Comparison of ENCODE assay signal across 17 cellular contexts in the genomic region with DNA sequence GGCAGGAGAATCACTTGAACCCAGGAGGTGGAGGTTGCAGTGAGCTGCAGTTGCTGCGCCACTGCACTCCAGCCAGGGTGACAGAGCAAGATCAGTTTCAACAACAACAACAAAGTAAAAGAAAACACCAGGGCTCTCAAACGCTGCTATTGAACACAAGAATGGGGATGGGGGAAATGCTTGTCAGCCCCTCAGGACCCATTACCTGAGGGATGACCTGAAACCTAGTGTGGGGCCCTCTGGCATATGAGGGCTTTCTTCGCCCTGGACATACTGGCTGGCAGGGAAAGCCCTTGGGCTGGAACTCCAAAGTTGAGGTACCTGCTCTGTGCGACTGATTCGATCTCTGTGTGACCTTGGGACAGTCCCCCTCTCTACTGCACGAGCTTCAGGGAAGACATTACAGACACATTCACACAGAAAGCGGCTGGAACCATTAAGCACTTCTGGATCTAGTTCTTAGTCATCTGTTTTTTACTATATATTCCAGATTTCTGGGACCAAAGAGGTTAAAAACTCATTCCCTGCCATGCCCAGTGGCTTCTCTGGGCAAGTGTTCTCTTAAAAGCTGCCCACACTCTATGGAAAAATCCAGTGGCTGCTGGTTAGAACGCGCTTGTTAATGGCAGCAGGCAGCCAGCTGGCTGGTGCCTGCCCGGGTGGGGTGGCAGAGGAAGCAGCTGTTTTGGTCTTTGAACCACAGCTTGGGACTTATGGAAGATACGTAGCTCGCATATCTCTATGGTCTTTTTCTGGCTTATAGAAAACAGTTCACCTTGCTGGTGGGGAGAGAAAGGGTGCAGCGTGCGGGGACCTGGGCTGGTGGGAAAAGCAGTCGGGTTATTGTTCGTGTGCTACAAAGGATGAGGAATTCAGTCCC. TPM values are rescaled to one million over a fixed set of nuclear protein-coding genes. Genes with fewer than 3 reads are reported as not detected.
A peak's percentile ranks its signal among the peaks of the same experiment; 100 is the strongest.
DNase-seq lines count a peak whose midpoint lies in the region; ATAC-seq and TF ChIP-seq lines count a peak whose summit lies in the region.
"Had no signal": no experiment of that assay in that cellular context is flagged by ENCODE, and none has a peak within 500 bp of the region (broad histone marks: within the 10 kb centered on the region; RNA-seq: fewer than 3 reads in every experiment).

No MANE protein-coding gene starts in this region.

- ATAC-seq in GM19328 (IDR thresholded peaks at IDR 0.05; ENCODE audit: unreplicated experiment) (no peak), body of pancreas (no peak)
- ATAC-seq: activated naive CD8-positive, alpha-beta T cell treated with anti-CD3 and anti-CD28 coated beads, Interleukin-2, amount 50 U/mL, for 24 hours; gastroesophageal sphincter; HCT116; stimulated activated naive CD8-positive, alpha-beta T cell treated with anti-CD3 and anti-CD28 coated beads, Interleukin-15, amount 100 ng/mL, for 72 hours had no signal

- H3K9me3 Mint-ChIP-seq in nephron = no peaks in the 10 kb centered on the region
- H3K9me3 Mint-ChIP-seq: activated CD4-positive, alpha-beta T cell treated with anti-CD3 and anti-CD28 coated beads, Interleukin-2, amount 10 ng/mL, durations not matched to agents 24 days and 14 days; activated naive CD8-positive, alpha-beta T cell treated with anti-CD3 and anti-CD28 coated beads, Interleukin-2, amount 50 U/mL, for 24 hours; dendritic cell treated with granulocyte-macrophage colony-stimulating factor and Interleukin-4, amounts not matched to agents 40 ng/mL and 50 ng/mL, for 4 days; stimulated activated naive CD8-positive, alpha-beta T cell treated with anti-CD3 and anti-CD28 coated beads, Interleukin-15, amount 100 ng/mL, for 72 hours had no signal

- DNase-seq in GM13976 (ENCODE audit: low spot score) (peak; percentile 13), SJCRH30 (peak; percentile 42 to 61), body of pancreas (no peak), NCI-H2029 (lab: John Stamatoyannopoulos, UW) (no peak)
- DNase-seq: activated CD4-positive, alpha-beta T cell treated with anti-CD3 and anti-CD28 coated beads, Interleukin-2, amount 10 ng/mL, durations not matched to agents 24 days and 14 days; activated naive CD8-positive, alpha-beta T cell treated with anti-CD3 and anti-CD28 coated beads, Interleukin-2, amount 50 U/mL, for 24 hours; NCI-H1105 treated with DMSO at 0.1 percent for 48 hours; stimulated activated CD4-positive, alpha-beta T cell treated with anti-CD3 and anti-CD28 coated beads, Interleukin-2, amount 100 ng/mL, for 24 hours; stimulated activated naive CD8-positive, alpha-beta T cell treated with anti-CD3 and anti-CD28 coated beads, Interleukin-15, amount 100 ng/mL, for 72 hours had no signal

- TF ChIP-seq POLR2A in body of pancreas (IDR thresholded peaks at IDR 0.05) = no peak

- in situ Hi-C loops in GM13976 (cut with MboI; ENCODE audit: low sequenced_read_pairs, unreplicated experiment) = no loop called here

- H3K9me3 ChIP-seq in BLaER1 (no peaks in the 10 kb centered on the region), SJCRH30 (replicated peaks) (no peaks in the 10 kb centered on the region), body of pancreas (no peaks in the 10 kb centered on the region)
- H3K9me3 ChIP-seq: breast epithelium, gastroesophageal sphincter had no signal

- intact Hi-C loops in body of pancreas (cut with DNase I) = no loop called here

- no peak overlapping the region for H3K4me3 Mint-ChIP-seq in nephron
- H3K4me3 Mint-ChIP-seq: activated CD4-positive, alpha-beta T cell treated with anti-CD3 and anti-CD28 coated beads, Interleukin-2, amount 10 ng/mL, durations not matched to agents 24 days and 14 days; activated naive CD8-positive, alpha-beta T cell treated with anti-CD3 and anti-CD28 coated beads, Interleukin-2, amount 50 U/mL, for 24 hours; dendritic cell treated with granulocyte-macrophage colony-stimulating factor and Interleukin-4, amounts not matched to agents 40 ng/mL and 50 ng/mL, for 4 days; stimulated activated naive CD8-positive, alpha-beta T cell treated with anti-CD3 and anti-CD28 coated beads, Interleukin-15, amount 100 ng/mL, for 72 hours had no signal

- TF ChIP-seq CTCF in GM13976 (IDR thresholded peaks at IDR 0.05; ENCODE audit: borderline replicate concordance, control extremely low read depth, extremely low read depth, insufficient read depth, missing control alignments) (no peak), nephron (IDR thresholded peaks at IDR 0.05; ENCODE audit: unreplicated experiment in 3 of 3) (no peak), body of pancreas (IDR thresholded peaks at IDR 0.05) (no peak)

- peak overlapping the region; percentile 26 for H3K4me2 ChIP-seq in BLaER1
- H3K4me2 ChIP-seq: KMS-11 had no signal

- H3K4me1 ChIP-seq in BLaER1 (peaks cover 22% of the 10 kb centered on the region), SJCRH30 (peaks cover 7% of the 10 kb centered on the region; the same call in 1 of the 2 replicates), body of pancreas (no peaks in the 10 kb centered on the region)
- H3K4me1 ChIP-seq: breast epithelium, gastroesophageal sphincter had no signal

- WGBS in body of pancreas, 2 donors = 80 to 83% methylated on average over 15 to 16 of the region's 16 CpGs

- H3K27me3 ChIP-seq in BLaER1 (no peaks in the 10 kb centered on the region), SJCRH30 (no peaks in the 10 kb centered on the region), body of pancreas (no peaks in the 10 kb centered on the region)
- H3K27me3 ChIP-seq: breast epithelium, gastroesophageal sphincter had no signal

- H3K4me3 ChIP-seq in BLaER1 (no peak overlapping the region), SJCRH30 (no peak overlapping the region), body of pancreas (no peak overlapping the region)
- H3K4me3 ChIP-seq: breast epithelium, gastroesophageal sphincter had no signal

- H3K36me3 Mint-ChIP-seq in nephron (ENCODE audit: low read depth) = peaks cover 19% of the 10 kb centered on the region

- peak overlapping the region; percentile 65 to 80 (median 66) for H3K27ac Mint-ChIP-seq in nephron
- H3K27ac Mint-ChIP-seq: activated CD4-positive, alpha-beta T cell treated with anti-CD3 and anti-CD28 coated beads, Interleukin-2, amount 10 ng/mL, durations not matched to agents 24 days and 14 days; activated naive CD8-positive, alpha-beta T cell treated with anti-CD3 and anti-CD28 coated beads, Interleukin-2, amount 50 U/mL, for 24 hours; dendritic cell treated with granulocyte-macrophage colony-stimulating factor and Interleukin-4, amounts not matched to agents 40 ng/mL and 50 ng/mL, for 4 days; stimulated activated naive CD8-positive, alpha-beta T cell treated with anti-CD3 and anti-CD28 coated beads, Interleukin-15, amount 100 ng/mL, for 72 hours had no signal

- H3K36me3 ChIP-seq in BLaER1 = peaks cover 5% of the 10 kb centered on the region
- H3K36me3 ChIP-seq in SJCRH30 = no peaks in the 10 kb centered on the region
- no peaks in the 10 kb centered on the region for H3K36me3 ChIP-seq in body of pancreas (replicated peaks in 1 of 2; ENCODE audit: insufficient read depth in 1 of 2, low read depth in 2 of 2)
- H3K36me3 ChIP-seq: breast epithelium had no signal

- peaks cover 8% of the 10 kb centered on the region for H3K4me1 Mint-ChIP-seq in nephron
- H3K4me1 Mint-ChIP-seq: activated CD4-positive, alpha-beta T cell treated with anti-CD3 and anti-CD28 coated beads, Interleukin-2, amount 10 ng/mL, durations not matched to agents 24 days and 14 days had no signal

- H3K27ac ChIP-seq in BLaER1 = no peak overlapping the region; the same call in 1 of the 2 replicates
- H3K27ac ChIP-seq in SJCRH30 = peak overlapping the region; percentile 3; the same call in 1 of the 2 replicates
- H3K27ac ChIP-seq in body of pancreas = no peak overlapping the region
- H3K27ac ChIP-seq: breast epithelium, gastroesophageal sphincter, KMS-11 had no signal

- no peaks in the 10 kb centered on the region for H4K20me1 ChIP-seq in BLaER1

- H3K9ac ChIP-seq in BLaER1 = no peak overlapping the region
- H3K9ac ChIP-seq: KMS-11 had no signal

- H3K27me3 Mint-ChIP-seq in nephron (ENCODE audit: low read depth) = no peaks in the 10 kb centered on the region
- H3K27me3 Mint-ChIP-seq: activated CD4-positive, alpha-beta T cell treated with anti-CD3 and anti-CD28 coated beads, Interleukin-2, amount 10 ng/mL, durations not matched to agents 24 days and 14 days; activated naive CD8-positive, alpha-beta T cell treated with anti-CD3 and anti-CD28 coated beads, Interleukin-2, amount 50 U/mL, for 24 hours; dendritic cell treated with granulocyte-macrophage colony-stimulating factor and Interleukin-4, amounts not matched to agents 40 ng/mL and 50 ng/mL, for 4 days; stimulated activated naive CD8-positive, alpha-beta T cell treated with anti-CD3 and anti-CD28 coated beads, Interleukin-15, amount 100 ng/mL, for 72 hours had no signal

RNA-seq across cellular contexts. Expression of a gene that starts 57.2 kb away (rescaled TPM):
- 87.8 and 94.3 TPM in 2 replicates for total RNA-seq in SJCRH30 (2014; rRNA removed; shearing (Covaris generic))
- total RNA-seq in body of pancreas = 10 to 100 TPM; 13.2 to 28.0 TPM

Comparison
In these comparisons a context has a peak if more than half of its experiments do, and no peak if none do; other contexts are left out.
1. DNase-seq: peak in GM13976 (single experiment) and SJCRH30 (2 of 2); none in body of pancreas (0 of 4) and NCI-H2029 (single experiment).